ENCODE assay signal across 19 cellular contexts in genomic region chr2:17543131-17543660, GRCh38. TPM values are rescaled to one million over a fixed set of nuclear protein-coding genes. Genes with fewer than 3 reads are reported as not detected.
DNase-seq lines count a peak whose midpoint lies in the region; ATAC-seq and TF ChIP-seq lines count a peak whose summit lies in the region.
"Had no signal": no experiment of that assay in that cellular context is flagged by ENCODE, and none has a peak within 500 bp of the region (broad histone marks: within the 10 kb centered on the region; RNA-seq: fewer than 3 reads in every experiment).

No MANE protein-coding gene starts in this region.

- H2BK15ac ChIP-seq in mesenchymal stem cell (ENCODE audit: low read depth, poor library complexity, severe bottlenecking), result no peak overlapping the region

- H3K4me3 ChIP-seq in breast epithelium (peak overlapping the region in 2 of 3 donors; percentile 1 to 23), esophagus squamous epithelium (peak overlapping the region; percentile 9 to 72 (median 61)), mesenchymal stem cell (ENCODE audit: insufficient read depth in 1 of 2, low read depth in 1 of 2, low read length in 2 of 2) (no peak overlapping the region)
- H3K4me3 ChIP-seq: psoas muscle had no signal

- BruUV-seq in MCF 10A (replicated peaks; lab: Mats Ljungman, UMichigan), result no TSS peak

- CTCF ChIA-PET in MCF 10A (lab: Yijun Ruan, JAX), result interaction anchor here (0.8 to 1.3 kb wide), 3 partner anchors 34 to 125 kb away, joined by 3 to 6 read pairs (median 5); no protein-coding TSS in a partner anchor

- no peak overlapping the region for H3K18ac ChIP-seq in mesenchymal stem cell (ENCODE audit: low read depth in 1 of 2, low read length in 2 of 2)

- H3K4me1 ChIP-seq in breast epithelium (no peaks in the 10 kb centered on the region), esophagus squamous epithelium (peaks cover 0 to 81% (median 5%) of the 10 kb centered on the region in 3 donors), mesenchymal stem cell (ENCODE audit: control insufficient read depth, insufficient read depth, low read depth, low read length) (peaks cover 8% of the 10 kb centered on the region)
- H3K4me1 ChIP-seq: psoas muscle had no signal

- no peak overlapping the region for H2BK120ac ChIP-seq in mesenchymal stem cell (ENCODE audit: low read depth, low read length)

- H2AK5ac ChIP-seq in mesenchymal stem cell (ENCODE audit: low read length, severe bottlenecking), result peak overlapping the region; percentile 2

- H3K36me3 Mint-ChIP-seq in MCF 10A (ENCODE audit: insufficient read depth, unreplicated experiment), result peaks cover 6% of the 10 kb centered on the region
- no peaks in the 10 kb centered on the region for H3K36me3 Mint-ChIP-seq in T-helper 17 cell (ENCODE audit: low read depth)

- no peak overlapping the region for H2AFZ ChIP-seq in mesenchymal stem cell (ENCODE audit: low read depth, low read length)

- H3K79me1 ChIP-seq in mesenchymal stem cell (replicated peaks; ENCODE audit: low read length, poor library complexity, severe bottlenecking), result peaks cover 8% of the 10 kb centered on the region

- H3K9me3 Mint-ChIP-seq in MCF 10A (ENCODE audit: unreplicated experiment), result no peaks in the 10 kb centered on the region

- H3K4me1 Mint-ChIP-seq in MCF 10A (ENCODE audit: insufficient read depth, unreplicated experiment) (peaks cover 31% of the 10 kb centered on the region), T-helper 17 cell (peaks cover 3% of the 10 kb centered on the region)
- H3K4me1 Mint-ChIP-seq: central memory CD8-positive, alpha-beta T cell had no signal

- H2BK5ac ChIP-seq in mesenchymal stem cell (ENCODE audit: low read depth, low read length, poor library complexity, severe bottlenecking), result no peak overlapping the region

- no peak overlapping the region for H3K9ac ChIP-seq in mesenchymal stem cell (ENCODE audit: low read length)

- POLR2A ChIA-PET in MCF 10A (lab: Yijun Ruan, JAX), result interaction anchor here (0.8 to 2.6 kb wide), 4 partner anchors 25 to 78 kb away, joined by 3 to 12 read pairs (median 4); partner anchors contain the start of gene RAD51AP2

- no peak overlapping the region for H3K27ac Mint-ChIP-seq in MCF 10A (ENCODE audit: low read depth, unreplicated experiment)
- H3K27ac Mint-ChIP-seq in T-helper 17 cell, result no peak overlapping the region
- H3K27ac Mint-ChIP-seq: naive thymus-derived CD8-positive, alpha-beta T cell had no signal

- H3K4me3 Mint-ChIP-seq in MCF 10A (ENCODE audit: unreplicated experiment), result no peak overlapping the region
- no peak overlapping the region for H3K4me3 Mint-ChIP-seq in T-helper 17 cell
- H3K4me3 Mint-ChIP-seq: central memory CD8-positive, alpha-beta T cell; naive thymus-derived CD8-positive, alpha-beta T cell had no signal

- peak overlapping the region in 1 of 2 donors; percentile 6 for H3K27ac ChIP-seq in breast epithelium
- peak overlapping the region; percentile 22 to 92 (median 85) for H3K27ac ChIP-seq in esophagus squamous epithelium
- no peak overlapping the region for H3K27ac ChIP-seq in mesenchymal stem cell (ENCODE audit: low read length, poor library complexity, severe bottlenecking)
- H3K27ac ChIP-seq: psoas muscle had no signal

- intact Hi-C loops in breast epithelium (cut with DNase I; ENCODE audit: low total_unique reads) (no loop called here), MCF 10A (cut with micrococcal nuclease) (loop anchor here (5.0 to 10.0 kb wide), 2 partner anchors 116 to 238 kb away; no protein-coding TSS in a partner anchor), esophagus squamous epithelium (cut with DNase I) (no loop called here)

- 23 to 31% methylated on average over 6 of the region's 6 CpGs for WGBS in esophagus squamous epithelium, 2 donors
- WGBS in mesenchymal stem cell, result 30% methylated on average over 6 of the region's 6 CpGs

- ATAC-seq in GM18519 (IDR thresholded peaks at IDR 0.05; ENCODE audit: low FRiP score, unreplicated experiment), result no peak
- ATAC-seq in T-helper 17 cell, result no peak
- ATAC-seq: naive thymus-derived CD8-positive, alpha-beta T cell; psoas muscle had no signal

- H3K9me3 ChIP-seq in breast epithelium (no peaks in the 10 kb centered on the region), esophagus squamous epithelium (no peaks in the 10 kb centered on the region), mesenchymal stem cell (ENCODE audit: control insufficient read depth, low read length) (no peaks in the 10 kb centered on the region), T-helper 17 cell (ENCODE audit: control insufficient read depth, low read length, poor library complexity, severe bottlenecking) (no peaks in the 10 kb centered on the region)
- H3K9me3 ChIP-seq: psoas muscle had no signal

- no peaks in the 10 kb centered on the region for H3K27me3 Mint-ChIP-seq in MCF 10A (ENCODE audit: insufficient read depth, unreplicated experiment)
- peaks cover 51% of the 10 kb centered on the region for H3K27me3 Mint-ChIP-seq in T-helper 17 cell

- no peak overlapping the region for H3K14ac ChIP-seq in mesenchymal stem cell (ENCODE audit: low read length in 2 of 2)

- TF ChIP-seq POLR2A in breast epithelium (IDR thresholded peaks at IDR 0.05) (no peak), esophagus squamous epithelium (IDR thresholded peaks at IDR 0.05) (no peak), erythroblast (IDR thresholded peaks at IDR 0.05; ENCODE audit: low read length) (no peak)

- H4K8ac ChIP-seq in mesenchymal stem cell (ENCODE audit: low read length), result no peak overlapping the region

- H2BK12ac ChIP-seq in mesenchymal stem cell (ENCODE audit: low read length in 2 of 2), result no peak overlapping the region

- H4K91ac ChIP-seq in mesenchymal stem cell (ENCODE audit: low read length), result no peak overlapping the region

- no peak overlapping the region for H3K4me2 ChIP-seq in mesenchymal stem cell (ENCODE audit: low read length, poor library complexity, severe bottlenecking)

- TF ChIP-seq CTCF in breast epithelium (IDR thresholded peaks at IDR 0.05) (no peak), MCF 10A (IDR thresholded peaks at IDR 0.05; ENCODE audit: unreplicated experiment) (no peak), esophagus squamous epithelium (IDR thresholded peaks at IDR 0.05) (no peak)

- H3K27me3 ChIP-seq in breast epithelium (peaks cover 0 to 7% of the 10 kb centered on the region in 2 donors), esophagus squamous epithelium (peaks cover 0 to 65% (median 0%) of the 10 kb centered on the region in 4 donors), mesenchymal stem cell (ENCODE audit: control insufficient read depth in 1 of 2, insufficient read depth in 1 of 2, low read length in 2 of 2) (peaks cover 4 to 40% of the 10 kb centered on the region in 2 experiments)

- H3K23ac ChIP-seq in mesenchymal stem cell (ENCODE audit: low read length in 2 of 2), result no peak overlapping the region

- DNase-seq in breast epithelium (ENCODE audit: low spot score in 2 of 2), result no peak
- DNase-seq in MCF 10A (ENCODE audit: unreplicated experiment), result no peak
- DNase-seq in esophagus squamous epithelium (lab: John Stamatoyannopoulos, UW), result no peak
- no peak for DNase-seq in mesenchymal stem cell
- DNase-seq in NCI-H1105 treated with DMSO at 0.1 percent for 48 hours (lab: John Stamatoyannopoulos, UW), result no peak
- DNase-seq in erythroblast (lab: John Stamatoyannopoulos, UW), result no peak
- no peak for DNase-seq in T-helper 17 cell
- DNase-seq: activated CD4-positive, alpha-beta T cell treated with anti-CD3 and anti-CD28 coated beads for 4 hours; naive thymus-derived CD8-positive, alpha-beta T cell; NCI-H1930; NCI-H446 treated with DMSO at 0.1 percent for 48 hours; psoas muscle; stimulated activated CD8-positive, alpha-beta memory T cell treated with anti-CD3 and anti-CD28 coated beads, Interleukin-4, amount 100 ng/mL, for 48 hours had no signal

- H3K36me3 ChIP-seq in breast epithelium, result no peaks in the 10 kb centered on the region
- no peaks in the 10 kb centered on the region for H3K36me3 ChIP-seq in esophagus squamous epithelium
- no peaks in the 10 kb centered on the region for H3K36me3 ChIP-seq in mesenchymal stem cell (ENCODE audit: control insufficient read depth in 1 of 2, insufficient read depth in 2 of 2, low read depth in 1 of 2, low read length in 2 of 2)

- no peak overlapping the region for H3K4ac ChIP-seq in mesenchymal stem cell (ENCODE audit: low read depth in 1 of 2, low read length in 2 of 2)

RNA-seq across cellular contexts. Expression of gene VSNL1, which starts 2.7 kb away (rescaled TPM):
- 1 to 10 TPM in 2 of 3 donors, under 1 TPM in 1; 0.80 to 6.9 (median 2.6) TPM for total RNA-seq in breast epithelium
- total RNA-seq in MCF 10A (2022), result 1.3 and 2.4 TPM in 2 replicates
- 10 to 100 TPM; 39.1 to 88.3 (median 51.0) TPM for total RNA-seq in esophagus squamous epithelium
- 0.47 TPM for polyA plus RNA-seq in mesenchymal stem cell (2013, experiment 1 of 2)
- polyA plus RNA-seq in mesenchymal stem cell (2013, experiment 2 of 2), result 0.74 TPM
- not detected for total RNA-seq in T-helper 17 cell
- total RNA-seq: A172; naive thymus-derived CD8-positive, alpha-beta T cell; subcutaneous adipose tissue had no signal
- polyA plus RNA-seq: BJ; naive thymus-derived CD8-positive, alpha-beta T cell had no signal

RNA-seq across cellular contexts. Expression of gene RAD51AP2, which starts 25.0 kb away (rescaled TPM):
- under 1 TPM; under 0.01 to 0.29 (median 0.16) TPM for total RNA-seq in breast epithelium
- total RNA-seq in MCF 10A (2022), result 0.10 and 0.14 TPM in 2 replicates
- under 1 TPM; 0.04 to 0.53 (median 0.26) TPM for total RNA-seq in esophagus squamous epithelium
- 0.01 TPM for polyA plus RNA-seq in mesenchymal stem cell (2013, experiment 1 of 2)
- polyA plus RNA-seq in mesenchymal stem cell (2013, experiment 2 of 2), result not detected
- not detected for total RNA-seq in T-helper 17 cell
- total RNA-seq: naive thymus-derived CD8-positive, alpha-beta T cell; subcutaneous adipose tissue had no signal
- polyA plus RNA-seq: adipose tissue; BJ; naive thymus-derived CD8-positive, alpha-beta T cell had no signal

Comparison
In these comparisons a context has a peak if more than half of its experiments do, and no peak if none do; other contexts are left out.
1. H3K4me3 ChIP-seq: peak in breast epithelium (2 of 3) and esophagus squamous epithelium (4 of 4); none in mesenchymal stem cell (0 of 2).
2. RNA of gene VSNL1, which starts 2.7 kb away (total RNA-seq): 39.1 to 88.3 TPM in esophagus squamous epithelium; 0.80 to 6.9 TPM in breast epithelium, 1.3 to 2.4 TPM in MCF 10A and not detected in T-helper 17 cell; every median in the first group is over 4 times any median in the second.